1 cellular context compared by ENCODE assay signal in the genomic region with DNA sequence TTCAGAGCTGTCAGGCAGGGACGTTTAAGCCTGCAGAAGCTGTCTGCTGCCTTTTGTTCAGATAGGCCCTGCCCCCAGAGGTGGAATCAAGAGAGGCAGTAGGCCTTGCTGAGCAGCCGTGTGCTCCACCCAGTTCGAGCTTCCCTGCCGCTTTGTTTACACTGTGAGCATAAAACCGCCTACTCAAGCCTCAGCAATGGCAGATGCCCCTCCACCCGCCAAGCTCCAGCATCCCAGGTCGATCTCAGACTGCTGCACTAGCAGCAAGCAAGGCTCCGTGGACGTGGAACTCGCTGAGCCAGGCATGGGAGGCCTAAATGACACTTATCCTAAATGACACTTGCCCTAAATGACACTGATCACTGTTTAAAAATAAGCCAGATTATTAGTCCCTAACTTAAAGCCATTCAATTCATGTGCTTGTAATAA.
A peak's percentile ranks its signal among the peaks of the same experiment; 100 is the strongest.
TF ChIP-seq lines count a peak whose summit lies in the region.

No MANE protein-coding gene starts in this region.

TF ChIP-seq in K562, 482 proteins besides CTCF, POLR2A, EP300 and RAD21 (continued from another document):
- no peak for TF ChIP-seq ELK3 (CRISPR knock-in tag; IDR thresholded peaks at IDR 0.05)
- peak; percentile 42 for TF ChIP-seq POLR2G (IDR thresholded peaks at IDR 0.05; ENCODE audit: low read depth, low read length)
- no peak for TF ChIP-seq CEBPB (tag; IDR thresholded peaks at IDR 0.05)
- no peak for TF ChIP-seq HDGF (IDR thresholded peaks at IDR 0.05)
- no peak for TF ChIP-seq MECOM (CRISPR knock-in tag; IDR thresholded peaks at IDR 0.05)
- TF ChIP-seq CBX3 (IDR thresholded peaks at IDR 0.05; ENCODE audit: borderline replicate concordance in 1 of 2, low read length in 2 of 2) = no peak
- no peak for TF ChIP-seq GABPB1 (CRISPR knock-in tag; IDR thresholded peaks at IDR 0.05)
- no peak for TF ChIP-seq SMARCA5 (IDR thresholded peaks at IDR 0.05)
- TF ChIP-seq KLF6 (CRISPR knock-in tag; IDR thresholded peaks at IDR 0.05; ENCODE audit: borderline replicate concordance) = peak; percentile 48; the same call in 1 of the 2 replicates
- no peak for TF ChIP-seq MIER1 (IDR thresholded peaks at IDR 0.05; ENCODE audit: low read depth)
- TF ChIP-seq NR3C1 (CRISPR knock-in tag; IDR thresholded peaks at IDR 0.05) = no peak
- no peak for TF ChIP-seq ZNF12 (CRISPR knock-in tag; IDR thresholded peaks at IDR 0.05)
- TF ChIP-seq HINFP (tag; conservative IDR thresholded peaks at IDR 0.05; ENCODE audit: low read depth) = no peak
- TF ChIP-seq, protein P1, sequence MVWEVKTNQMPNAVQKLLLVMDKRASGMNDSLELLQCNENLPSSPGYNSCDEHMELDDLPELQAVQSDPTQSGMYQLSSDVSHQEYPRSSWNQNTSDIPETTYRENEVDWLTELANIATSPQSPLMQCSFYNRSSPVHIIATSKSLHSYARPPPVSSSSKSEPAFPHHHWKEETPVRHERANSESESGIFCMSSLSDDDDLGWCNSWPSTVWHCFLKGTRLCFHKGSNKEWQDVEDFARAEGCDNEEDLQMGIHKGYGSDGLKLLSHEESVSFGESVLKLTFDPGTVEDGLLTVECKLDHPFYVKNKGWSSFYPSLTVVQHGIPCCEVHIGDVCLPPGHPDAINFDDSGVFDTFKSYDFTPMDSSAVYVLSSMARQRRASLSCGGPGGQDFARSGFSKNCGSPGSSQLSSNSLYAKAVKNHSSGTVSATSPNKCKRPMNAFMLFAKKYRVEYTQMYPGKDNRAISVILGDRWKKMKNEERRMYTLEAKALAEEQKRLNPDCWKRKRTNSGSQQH (CRISPR knock-in tag; IDR thresholded peaks at IDR 0.05) = peak; percentile 64; the same call in 1 of the 2 replicates
